Comparison of ENCODE assay signal across 8 cellular contexts in the genomic region with DNA sequence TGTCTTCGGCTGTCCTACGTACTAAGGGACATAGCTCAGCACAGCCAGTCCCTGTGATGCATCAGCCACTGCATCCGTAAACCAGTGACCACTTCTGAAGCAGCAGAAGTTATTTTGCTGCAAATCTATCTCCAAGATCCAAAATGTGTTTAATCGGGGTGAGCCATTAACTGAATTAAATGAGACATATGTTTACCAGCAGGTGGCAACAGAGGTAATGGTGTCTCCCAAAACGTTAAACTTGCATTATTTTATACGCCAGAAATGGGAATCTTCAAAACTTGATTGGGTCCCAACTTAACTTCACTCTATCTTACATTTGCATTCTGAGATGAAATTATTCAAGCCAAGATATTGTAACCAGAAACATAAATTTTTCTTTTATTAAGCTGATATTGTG.
DNase-seq lines count a peak whose midpoint lies in the region; ATAC-seq and TF ChIP-seq lines count a peak whose summit lies in the region.

No MANE protein-coding gene starts in this region.

- H3K27me3 ChIP-seq in heart right ventricle (no peaks in the 10 kb centered on the region), Panc1 (ENCODE audit: control insufficient read depth, insufficient read depth, low read length) (no peaks in the 10 kb centered on the region), upper lobe of right lung (no peaks in the 10 kb centered on the region)

- H3K9me3 ChIP-seq in heart right ventricle = peaks cover 0 to 10% (median 0%) of the 10 kb centered on the region in 11 donors
- H3K9me3 ChIP-seq in Panc1 (ENCODE audit: control insufficient read depth, insufficient read depth, low read depth, low read length) = no peaks in the 10 kb centered on the region
- H3K9me3 ChIP-seq in upper lobe of right lung = no peaks in the 10 kb centered on the region

- in situ Hi-C loops in Panc1 (cut with HindIII; ENCODE audit: low pct_unique_long_range_greater_than_20kb, low sequenced_read_pairs) = no loop called here

- 33 to 43% methylated on average over 6 of the region's 6 CpGs for WGBS in heart right ventricle, 2 donors

- DNase-seq in heart right ventricle (no peak), cardiac septum (ENCODE audit: low spot score) (no peak), Panc1 (ENCODE audit: low read depth, low spot score) (peak; percentile 8), germinal center (ENCODE audit: low spot score) (peak; percentile 15), upper lobe of right lung (no peak), anterior cingulate cortex (lab: John Stamatoyannopoulos, UW) (no peak), T1000 (lab: John Stamatoyannopoulos, UW) (no peak)
- no peak for DNase-seq in activated CD4-positive, CD25-positive, alpha-beta regulatory T cell treated with anti-CD3 and anti-CD28 coated beads, Interleukin-2, amount 50 U/mL, for 72 hours

- POLR2A ChIA-PET in Panc1 (lab: Charles Lee) = no interaction called here

- TF ChIP-seq CTCF in heart right ventricle (IDR thresholded peaks at IDR 0.05) = peak; percentile 22 to 74 (median 59)
- TF ChIP-seq CTCF in Panc1 (IDR thresholded peaks at IDR 0.05) = peak; percentile 72
- TF ChIP-seq CTCF in upper lobe of right lung (IDR thresholded peaks at IDR 0.05) = peak; percentile 51

- BruUV-seq in Panc1 (replicated peaks; lab: Mats Ljungman, UMichigan) = no TSS peak

- CTCF ChIA-PET in Panc1 (lab: Charles Lee) = interaction anchor here (0.8 kb wide), 1 partner anchor 152 kb away, joined by 5 read pairs; no protein-coding TSS in a partner anchor

- no peak for ATAC-seq in heart right ventricle
- ATAC-seq in Panc1 = peak; percentile 63; the same call in 1 of the 2 replicates
- ATAC-seq in upper lobe of right lung = no peak

- H3K27ac ChIP-seq in heart right ventricle = no peak overlapping the region
- H3K27ac ChIP-seq in Panc1 (ENCODE audit: low read length) = no peak overlapping the region
- no peak overlapping the region for H3K27ac ChIP-seq in upper lobe of right lung

- no peaks in the 10 kb centered on the region for H3K36me3 ChIP-seq in heart right ventricle
- H3K36me3 ChIP-seq in Panc1 (ENCODE audit: control insufficient read depth, insufficient read depth, low read length) = no peaks in the 10 kb centered on the region
- H3K36me3 ChIP-seq in upper lobe of right lung = no peaks in the 10 kb centered on the region

- H3K4me3 ChIP-seq in heart right ventricle (no peak overlapping the region), Panc1 (ENCODE audit: low read depth in 2 of 2, low read length in 2 of 2) (no peak overlapping the region), upper lobe of right lung (no peak overlapping the region)

- intact Hi-C loops in heart right ventricle (cut with DNase I) (loop anchor here in 6 of 10 donors (2.0 to 10.0 kb wide), 4 partner anchors 76 to 153 kb away; a partner anchor contains a TSS), cardiac septum (cut with DNase I) (loop anchor here (1.0 kb wide), 1 partner anchor 151 kb away; no protein-coding TSS in a partner anchor), Panc1 (cut with micrococcal nuclease; ENCODE audit: unreplicated experiment) (loop anchor here (1.0 to 10.0 kb wide), 3 partner anchors 81 to 489 kb away; no protein-coding TSS in a partner anchor), upper lobe of right lung (cut with DNase I) (loop anchor here (5.0 kb wide), 1 partner anchor 151 kb away; no protein-coding TSS in a partner anchor)

- H3K4me1 ChIP-seq in heart right ventricle (peaks cover 0 to 5% (median 0%) of the 10 kb centered on the region in 9 donors), Panc1 (ENCODE audit: control insufficient read depth, insufficient read depth, low read length) (no peaks in the 10 kb centered on the region), upper lobe of right lung (no peaks in the 10 kb centered on the region)

Comparison
In these comparisons a context has a peak if more than half of its experiments do, and no peak if none do; other contexts are left out.
1. DNase-seq: peak in Panc1 (single experiment) and germinal center (single experiment); none in heart right ventricle (0 of 2), cardiac septum (single experiment), upper lobe of right lung (single experiment), anterior cingulate cortex (0 of 58), T1000 (single experiment) and activated CD4-positive, CD25-positive, alpha-beta regulatory T cell treated with anti-CD3 and anti-CD28 coated beads, Interleukin-2, amount 50 U/mL, for 72 hours (single experiment).
2. Peak in every context shown above with its lines, with median percentiles within 50 percentile points of each other: CTCF ChIP-seq.